Comparison of ENCODE assay signal across 9 cellular contexts in genomic region chr1:158203693-158204457, GRCh38. TPM values are rescaled to one million over a fixed set of nuclear protein-coding genes. Genes with fewer than 3 reads are reported as not detected.
A peak's percentile ranks its signal among the peaks of the same experiment; 100 is the strongest.
DNase-seq lines count a peak whose midpoint lies in the region; ATAC-seq, FAIRE-seq and TF ChIP-seq lines count a peak whose summit lies in the region.
"Had no signal": no experiment of that assay in that cellular context is flagged by ENCODE, and none has a peak within 500 bp of the region (broad histone marks: within the 10 kb centered on the region; RNA-seq: fewer than 3 reads in every experiment).

No MANE protein-coding gene starts in this region.

- no peak for TF ChIP-seq POLR2A in GM12892 (IDR thresholded peaks at IDR 0.05; ENCODE audit: low read depth, low read length)

- no peaks in the 10 kb centered on the region for H3K27me3 Mint-ChIP-seq in nephron progenitor cell (ENCODE audit: low read depth, poor library complexity)

- DNase-seq in CD1c-positive myeloid dendritic cell (ENCODE audit: extremely low spot score) (peak; percentile 80), GM12892 (ENCODE audit: insufficient read length) (no peak), SK-N-DZ (ENCODE audit: low spot score) (peak; percentile 70), epidermal melanocyte (ENCODE audit: insufficient read length, low spot score) (peak; percentile 67), nephron progenitor cell (peak; percentile 30)
- DNase-seq in Jurkat, Clone E6-1 (ENCODE audit: low read depth, low spot score), result peak; percentile 100
- DNase-seq in activated CD4-positive, CD25-positive, alpha-beta regulatory T cell (lab: John Stamatoyannopoulos, UW), result no peak

- peak; percentile 86 for TF ChIP-seq CTCF in nephron progenitor cell (IDR thresholded peaks at IDR 0.05)

- no peaks in the 10 kb centered on the region for H3K36me3 Mint-ChIP-seq in nephron progenitor cell (ENCODE audit: low read depth)
- H3K36me3 Mint-ChIP-seq: activated naive CD8-positive, alpha-beta T cell had no signal

- peaks cover 10% of the 10 kb centered on the region for H3K9me3 Mint-ChIP-seq in nephron progenitor cell

- H3K4me3 ChIP-seq in Jurkat, Clone E6-1 (ENCODE audit: low read length), result peak overlapping the region; percentile 32

- peak overlapping the region; percentile 77 for H3K4me3 Mint-ChIP-seq in nephron progenitor cell
- H3K4me3 Mint-ChIP-seq: activated naive CD8-positive, alpha-beta T cell had no signal

- no peak overlapping the region for H3K27ac Mint-ChIP-seq in nephron progenitor cell
- H3K27ac Mint-ChIP-seq: activated naive CD8-positive, alpha-beta T cell had no signal

- FAIRE-seq in GM12892 (lab: Jason Lieb, UNC), result peak; percentile 87

- peaks cover 4% of the 10 kb centered on the region for H3K4me1 Mint-ChIP-seq in nephron progenitor cell

- no peak for ATAC-seq in GM18873 (IDR thresholded peaks at IDR 0.05; ENCODE audit: low FRiP score, unreplicated experiment)

RNA-seq across cellular contexts. Expression of gene CD1D, which starts 23.2 kb away (rescaled TPM):
- polyA plus RNA-seq in GM12892 (2012; ENCODE audit: missing spikeins), result not detected
- polyA plus RNA-seq in Jurkat, Clone E6-1 (2012; ENCODE audit: insufficient read depth, insufficient read length), result 32.5 TPM
- polyA plus RNA-seq in SK-N-DZ (2014; cell fraction: cytosol; rRNA removed), result not detected in 2 replicates
- not detected in 2 replicates for polyA plus RNA-seq in SK-N-DZ (2014; cell fraction: nucleus; rRNA removed)

RNA-seq across cellular contexts. Expression of gene CD1A, which starts 50.3 kb away (rescaled TPM):
- not detected for polyA plus RNA-seq in GM12892 (2012; ENCODE audit: missing spikeins)
- 62.7 TPM for polyA plus RNA-seq in Jurkat, Clone E6-1 (2012; ENCODE audit: insufficient read depth, insufficient read length)
- polyA plus RNA-seq in SK-N-DZ (2014; cell fraction: cytosol; rRNA removed), result not detected in 2 replicates
- polyA plus RNA-seq in SK-N-DZ (2014; cell fraction: nucleus; rRNA removed), result not detected in 2 replicates

Comparison
In these comparisons a context has a peak if more than half of its experiments do, and no peak if none do; other contexts are left out.
1. DNase-seq: peak in CD1c-positive myeloid dendritic cell (single experiment), Jurkat, Clone E6-1 (single experiment), SK-N-DZ (single experiment), epidermal melanocyte (single experiment) and nephron progenitor cell (single experiment); none in GM12892 (single experiment) and activated CD4-positive, CD25-positive, alpha-beta regulatory T cell (0 of 4).